9 cellular contexts compared by ENCODE assay signal in the genomic region with DNA sequence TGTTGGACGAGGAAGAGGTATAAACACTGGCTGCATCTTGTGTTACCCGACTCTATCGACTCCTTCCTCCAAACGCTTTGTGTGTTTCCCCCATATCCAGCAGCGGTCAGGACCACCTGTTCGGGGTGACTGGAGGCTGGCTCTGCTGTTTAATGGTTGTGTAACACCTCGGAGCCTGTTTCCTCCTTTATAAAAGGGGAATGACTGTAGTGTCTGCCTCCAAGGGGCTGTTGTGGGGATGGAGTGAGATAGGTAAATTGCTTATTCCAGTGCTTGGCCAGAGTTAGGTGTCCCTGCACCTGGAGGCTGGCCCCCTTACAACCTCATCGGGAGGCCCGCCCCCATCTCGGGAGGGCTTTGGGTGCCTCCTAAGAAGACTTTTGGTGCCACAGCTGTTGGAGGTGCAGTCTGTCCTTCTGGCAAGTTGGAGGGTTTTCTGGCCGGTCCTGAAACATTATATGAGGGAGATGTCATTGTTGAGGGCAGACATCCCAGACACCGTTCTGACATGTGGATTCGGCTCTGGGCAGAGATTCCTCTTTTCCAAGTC. TPM values are rescaled to one million over a fixed set of nuclear protein-coding genes. Genes with fewer than 3 reads are reported as not detected.
DNase-seq lines count a peak whose midpoint lies in the region; ATAC-seq, FAIRE-seq and TF ChIP-seq lines count a peak whose summit lies in the region.
"Had no signal": no experiment of that assay in that cellular context is flagged by ENCODE, and none has a peak within 500 bp of the region (broad histone marks: within the 10 kb centered on the region; RNA-seq: fewer than 3 reads in every experiment).

No MANE protein-coding gene starts in this region.

- H3K36me3 ChIP-seq in H7 (replicated peaks; ENCODE audit: control insufficient read depth, insufficient read depth, low read length) = no peaks in the 10 kb centered on the region; the same call in none of the 2 replicates
- H3K36me3 ChIP-seq in right atrium auricular region = no peaks in the 10 kb centered on the region
- peaks cover 0 to 12% (median 3%) of the 10 kb centered on the region in 6 donors for H3K36me3 ChIP-seq in spleen

- peaks cover 8% of the 10 kb centered on the region for H3K27me3 Mint-ChIP-seq in WTC11 (ENCODE audit: low read depth)

- H3K4me2 ChIP-seq in A549 = peak overlapping the region; percentile 93

- intact Hi-C loops in spleen (cut with DNase I; ENCODE audit: low total_unique reads) = no loop called here

- H3K4me3 Mint-ChIP-seq in WTC11 = peak overlapping the region; percentile 87

- FAIRE-seq in A549 (lab: Jason Lieb, UNC) = no peak
- FAIRE-seq: islet of Langerhans had no signal

- H3K9me3 ChIP-seq in A549 = no peaks in the 10 kb centered on the region
- H3K9me3 ChIP-seq in right atrium auricular region = no peaks in the 10 kb centered on the region
- H3K9me3 ChIP-seq in spleen = no peaks in the 10 kb centered on the region

- peaks cover 9% of the 10 kb centered on the region; the same call in 1 of the 2 replicates for H3K27me3 ChIP-seq in H7 (ENCODE audit: control insufficient read depth, insufficient read depth, low read length)
- no peaks in the 10 kb centered on the region for H3K27me3 ChIP-seq in right atrium auricular region
- no peaks in the 10 kb centered on the region for H3K27me3 ChIP-seq in spleen (replicated peaks in 1 of 7)

- H3K9me3 Mint-ChIP-seq in WTC11 = no peaks in the 10 kb centered on the region

- TF ChIP-seq RAD21 in A549 (conservative IDR thresholded peaks at IDR 0.05 in 1 of 2, IDR thresholded peaks at IDR 0.05 in 1 of 2) = no peak

- ATAC-seq in A549 (peak in 1 of 2 experiments; percentile 9; a peak in 3 of 6 replicates), WTC11 (peak; percentile 5), HG03565 (IDR thresholded peaks at IDR 0.05; ENCODE audit: unreplicated experiment) (no peak)

- 4% methylated on average over 13 of the region's 13 CpGs for WGBS in A549 (ENCODE audit: missing lambda C conversion rate)
- WGBS in spleen, 5 donors = 0 to 7% (median 1%) methylated on average over 8 to 13 of the region's 13 CpGs

- no peak for TF ChIP-seq CTCF in A549 (IDR thresholded peaks at IDR 0.05)
- no peak for TF ChIP-seq CTCF in WTC11 (IDR thresholded peaks at IDR 0.05)
- TF ChIP-seq CTCF in right atrium auricular region (IDR thresholded peaks at IDR 0.05) = no peak
- TF ChIP-seq CTCF in spleen (IDR thresholded peaks at IDR 0.05 in 8 of 11, conservative IDR thresholded peaks at IDR 0.05 in 3 of 11) = no peak

- DNase-seq in A549 (ENCODE audit: low read depth in 1 of 2, low spot score in 1 of 2) (no peak), H7 (peak; percentile 49), WTC11 (ENCODE audit: low spot score) (no peak), right atrium auricular region (ENCODE audit: low spot score) (no peak), spleen (no peak), NCI-H1694 (lab: John Stamatoyannopoulos, UW) (no peak), foreskin melanocyte (no peak)

- H3K4me3 ChIP-seq in A549 = peak overlapping the region; percentile 94
- peak overlapping the region; percentile 59 for H3K4me3 ChIP-seq in H7 (ENCODE audit: insufficient read depth, low read depth, low read length)
- peak overlapping the region; percentile 64 to 74 for H3K4me3 ChIP-seq in right atrium auricular region
- peak overlapping the region; percentile 72 to 92 (median 83) for H3K4me3 ChIP-seq in spleen

- TF ChIP-seq EP300 in A549 (IDR thresholded peaks at IDR 0.05) = no peak

- TF ChIP-seq POLR2A in A549 (IDR thresholded peaks at IDR 0.05; ENCODE audit: low read length) = no peak
- no peak for TF ChIP-seq POLR2A in spleen (IDR thresholded peaks at IDR 0.05)

- CTCF ChIA-PET in A549 (lab: Yijun Ruan, JAX) (interaction anchor here (0.6 to 32.3 kb wide), 10 partner anchors 10 to 111 kb away, joined by 3 to 850 read pairs (median 11); no protein-coding TSS in a partner anchor), WTC11 (lab: Charles Lee) (interaction anchor here (0.9 to 3.4 kb wide), 8 partner anchors 16 to 161 kb away, joined by 3 to 14 read pairs (median 10); a partner anchor contains a TSS)

- peaks cover 42% of the 10 kb centered on the region for H3K4me1 ChIP-seq in A549
- H3K4me1 ChIP-seq in right atrium auricular region = peaks cover 0 to 60% of the 10 kb centered on the region in 2 donors
- peaks cover 41 to 82% (median 67%) of the 10 kb centered on the region in 6 donors for H3K4me1 ChIP-seq in spleen

- POLR2A ChIA-PET in A549 (lab: Yijun Ruan, JAX) (no interaction called here), WTC11 (lab: Charles Lee) (interaction anchor here (1.6 kb wide), 1 partner anchor 44 kb away, joined by 4 read pairs; no protein-coding TSS in a partner anchor)

- H3K27ac ChIP-seq in A549 = peak overlapping the region; percentile 88 to 98
- H3K27ac ChIP-seq in right atrium auricular region = peak overlapping the region; percentile 81 to 85
- H3K27ac ChIP-seq in spleen = peak overlapping the region; percentile 76 to 92 (median 87)

- peaks cover 31% of the 10 kb centered on the region for H3K4me1 Mint-ChIP-seq in WTC11

- peaks cover 6% of the 10 kb centered on the region for H3K36me3 Mint-ChIP-seq in WTC11

- no peak overlapping the region for H3K27ac Mint-ChIP-seq in WTC11

TF ChIP-seq in A549, 52 proteins besides CTCF, POLR2A, EP300 and RAD21 (continues in another document):
- TF ChIP-seq FOSL2 (IDR thresholded peaks at IDR 0.05) (no peak), FOSL2 (CRISPR knock-in tag; IDR thresholded peaks at IDR 0.05) (no peak), RNF2 (IDR thresholded peaks at IDR 0.05; ENCODE audit: borderline replicate concordance, low read depth) (no peak), CBX8 (IDR thresholded peaks at IDR 0.05) (no peak), RARB (CRISPR knock-in tag; IDR thresholded peaks at IDR 0.05) (no peak)
- TF ChIP-seq, protein P1, sequence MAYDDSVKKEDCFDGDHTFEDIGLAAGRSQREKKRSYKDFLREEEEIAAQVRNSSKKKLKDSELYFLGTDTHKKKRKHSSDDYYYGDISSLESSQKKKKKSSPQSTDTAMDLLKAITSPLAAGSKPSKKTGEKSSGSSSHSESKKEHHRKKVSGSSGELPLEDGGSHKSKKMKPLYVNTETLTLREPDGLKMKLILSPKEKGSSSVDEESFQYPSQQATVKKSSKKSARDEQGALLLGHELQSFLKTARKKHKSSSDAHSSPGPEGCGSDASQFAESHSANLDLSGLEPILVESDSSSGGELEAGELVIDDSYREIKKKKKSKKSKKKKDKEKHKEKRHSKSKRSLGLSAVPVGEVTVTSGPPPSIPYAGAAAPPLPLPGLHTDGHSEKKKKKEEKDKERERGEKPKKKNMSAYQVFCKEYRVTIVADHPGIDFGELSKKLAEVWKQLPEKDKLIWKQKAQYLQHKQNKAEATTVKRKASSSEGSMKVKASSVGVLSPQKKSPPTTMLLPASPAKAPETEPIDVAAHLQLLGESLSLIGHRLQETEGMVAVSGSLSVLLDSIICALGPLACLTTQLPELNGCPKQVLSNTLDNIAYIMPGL (CRISPR knock-in tag; IDR thresholded peaks at IDR 0.05; ENCODE audit: borderline replicate concordance) = no peak

TF ChIP-seq in WTC11, 78 proteins besides CTCF, POLR2A, EP300 and RAD21:
- TF ChIP-seq CBFB (CRISPR knock-in tag; IDR thresholded peaks at IDR 0.05; ENCODE audit: low read depth) = no peak
- no peak for TF ChIP-seq ZNF416 (CRISPR knock-in tag; IDR thresholded peaks at IDR 0.05)
- no peak for TF ChIP-seq ZNF671 (CRISPR knock-in tag; IDR thresholded peaks at IDR 0.05)
- TF ChIP-seq, protein P2, sequence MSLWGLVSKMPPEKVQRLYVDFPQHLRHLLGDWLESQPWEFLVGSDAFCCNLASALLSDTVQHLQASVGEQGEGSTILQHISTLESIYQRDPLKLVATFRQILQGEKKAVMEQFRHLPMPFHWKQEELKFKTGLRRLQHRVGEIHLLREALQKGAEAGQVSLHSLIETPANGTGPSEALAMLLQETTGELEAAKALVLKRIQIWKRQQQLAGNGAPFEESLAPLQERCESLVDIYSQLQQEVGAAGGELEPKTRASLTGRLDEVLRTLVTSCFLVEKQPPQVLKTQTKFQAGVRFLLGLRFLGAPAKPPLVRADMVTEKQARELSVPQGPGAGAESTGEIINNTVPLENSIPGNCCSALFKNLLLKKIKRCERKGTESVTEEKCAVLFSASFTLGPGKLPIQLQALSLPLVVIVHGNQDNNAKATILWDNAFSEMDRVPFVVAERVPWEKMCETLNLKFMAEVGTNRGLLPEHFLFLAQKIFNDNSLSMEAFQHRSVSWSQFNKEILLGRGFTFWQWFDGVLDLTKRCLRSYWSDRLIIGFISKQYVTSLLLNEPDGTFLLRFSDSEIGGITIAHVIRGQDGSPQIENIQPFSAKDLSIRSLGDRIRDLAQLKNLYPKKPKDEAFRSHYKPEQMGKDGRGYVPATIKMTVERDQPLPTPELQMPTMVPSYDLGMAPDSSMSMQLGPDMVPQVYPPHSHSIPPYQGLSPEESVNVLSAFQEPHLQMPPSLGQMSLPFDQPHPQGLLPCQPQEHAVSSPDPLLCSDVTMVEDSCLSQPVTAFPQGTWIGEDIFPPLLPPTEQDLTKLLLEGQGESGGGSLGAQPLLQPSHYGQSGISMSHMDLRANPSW (CRISPR knock-in tag; conservative IDR thresholded peaks at IDR 0.05; ENCODE audit: low read depth) = no peak

RNA-seq across cellular contexts. Expression of a gene that starts 1.1 kb away (rescaled TPM):
- polyA plus RNA-seq in A549 (2011; rRNA removed) = 7.0 and 11.6 TPM in 2 replicates
- 11.5 and 15.8 TPM in 2 replicates for polyA plus RNA-seq in A549 (2012; cell fraction: cytosol; rRNA removed)
- 36.8 and 38.6 TPM in 2 replicates for polyA plus RNA-seq in A549 (2012; cell fraction: nucleus; rRNA removed)
- 18.1 to 21.4 TPM (median 21.2 TPM) in 3 replicates for polyA plus RNA-seq in A549 (2017; fragmentation: RNase III; extraction: RNeasy Plus Mini Kit Qiagen cat#74134 plus additional on column Dnase treatment)
- 19.7 and 23.3 TPM in 2 replicates for polyA minus RNA-seq in A549 (2011; rRNA and poly(A)+ RNA removed)
- 29.7 and 49.8 TPM in 2 replicates for total RNA-seq in H7 (2014; rRNA removed; shearing (Covaris generic))
- total RNA-seq in WTC11 (2021) = 40.5 to 49.4 TPM (median 44.4 TPM) in 3 replicates
- total RNA-seq in right atrium auricular region = 10 to 100 TPM; 14.2 to 24.1 TPM
- 10 to 100 TPM; 56.1 to 97.1 (median 79.7) TPM for total RNA-seq in spleen
- polyA plus RNA-seq in spleen = 10 to 100 TPM in 2 of 3 donors, 1 to 10 TPM in 1; 7.8 to 28.3 (median 11.5) TPM

RNA-seq across cellular contexts. Expression of a gene that starts 57.9 kb away (rescaled TPM):
- polyA plus RNA-seq in A549 (2011; rRNA removed) (9.4 and 9.8 TPM in 2 replicates), A549 (2017; fragmentation: RNase III; extraction: RNeasy Plus Mini Kit Qiagen cat#74134 plus additional on column Dnase treatment) (6.7 to 9.2 TPM (median 6.8 TPM) in 3 replicates), spleen (1 to 10 TPM; 2.5 to 4.8 (median 3.8) TPM)
- polyA plus RNA-seq in A549 (2012; cell fraction: cytosol; rRNA removed) = 11.1 and 13.2 TPM in 2 replicates
- 13.0 and 15.7 TPM in 2 replicates for polyA plus RNA-seq in A549 (2012; cell fraction: nucleus; rRNA removed)
- polyA minus RNA-seq in A549 (2011; rRNA and poly(A)+ RNA removed) = 9.3 and 10.6 TPM in 2 replicates
- total RNA-seq in H7 (2014; rRNA removed; shearing (Covaris generic)) = 10.6 and 11.2 TPM in 2 replicates
- total RNA-seq in WTC11 (2021) (14.6 to 19.7 TPM (median 15.8 TPM) in 3 replicates), right atrium auricular region (10 to 100 TPM; 11.5 to 21.2 TPM), spleen (10 to 100 TPM in 1 of 7 donors, 1 to 10 TPM in 6; 4.2 to 10.1 (median 8.1) TPM)
